In genomic region chr5:107508083-107508482, GRCh38 we compare ENCODE assay signal across 25 cellular contexts.
A peak's percentile ranks its signal among the peaks of the same experiment; 100 is the strongest.
DNase-seq lines count a peak whose midpoint lies in the region; ATAC-seq and TF ChIP-seq lines count a peak whose summit lies in the region.
"Had no signal": no experiment of that assay in that cellular context is flagged by ENCODE, and none has a peak within 500 bp of the region (broad histone marks: within the 10 kb centered on the region; RNA-seq: fewer than 3 reads in every experiment).

No MANE protein-coding gene starts in this region.

- H3K36me3 ChIP-seq in right atrium auricular region = no peaks in the 10 kb centered on the region
- no peaks in the 10 kb centered on the region for H3K36me3 ChIP-seq in HEK293 (ENCODE audit: control insufficient read depth in 2 of 2, insufficient read depth in 1 of 2, low read length in 2 of 2)
- H3K36me3 ChIP-seq in left lung = no peaks in the 10 kb centered on the region
- H3K36me3 ChIP-seq: BLaER1, Peyer's patch had no signal

- CTCF ChIA-PET in HEK293 (lab: Yijun Ruan, JAX) (no interaction called here), WTC11 (lab: Charles Lee) (interaction anchor here (2.6 kb wide), 1 partner anchor 64 kb away, joined by 6 read pairs; no protein-coding TSS in a partner anchor)

- DNase-seq in Right ventricle myocardium superior = no peak
- DNase-seq in right atrium auricular region (ENCODE audit: low spot score) = no peak
- no peak for DNase-seq in WTC11 (ENCODE audit: low spot score)
- no peak for DNase-seq in left lung
- DNase-seq in activated T-cell treated with anti-CD3 and anti-CD28 coated beads, Interleukin-2, amount 50 U/mL, for 4 hours = no peak
- no peak for DNase-seq in nephron progenitor cell
- DNase-seq in DMS114 treated with DMSO at 0.1 percent for 48 hours (lab: John Stamatoyannopoulos, UW; ENCODE audit: unreplicated experiment) = no peak
- DNase-seq: CD4-positive, CD25-positive, alpha-beta regulatory T cell; DMS79 treated with DMSO at 0.1 percent for 48 hours; GF-D8; GOT3; Karpas-422; NCI-H1092; NCI-H1417 treated with DMSO at 0.1 percent for 48 hours; NCI-H1694 treated with DMSO at 0.1 percent for 48 hours; NCI-H2081; NCI-H345; NCI-H524; NCI-H774; Peyer's patch; SK-N-SH; T-helper 17 cell had no signal

- intact Hi-C loops in Right ventricle myocardium superior (cut with DNase I) = no loop called here
- intact Hi-C loops in left lung (cut with DNase I) = no loop called here

- H3K4me1 Mint-ChIP-seq in WTC11 = peaks cover 56% of the 10 kb centered on the region
- H3K4me1 Mint-ChIP-seq in activated T-cell treated with anti-CD3 and anti-CD28 coated beads, Interleukin-2, amount 50 U/mL, for 4 hours (ENCODE audit: low read depth) = no peaks in the 10 kb centered on the region
- H3K4me1 Mint-ChIP-seq in nephron progenitor cell = peaks cover 18% of the 10 kb centered on the region
- H3K4me1 Mint-ChIP-seq: CD4-positive, CD25-positive, alpha-beta regulatory T cell; T-helper 17 cell had no signal

- H3K27ac ChIP-seq in right atrium auricular region = no peak overlapping the region
- H3K27ac ChIP-seq in HEK293 (ENCODE audit: extremely low read depth, low read depth, low read length) = no peak overlapping the region
- H3K27ac ChIP-seq in left lung = no peak overlapping the region
- H3K27ac ChIP-seq: BLaER1, Peyer's patch had no signal

- H3K36me3 Mint-ChIP-seq in WTC11 (no peaks in the 10 kb centered on the region), nephron progenitor cell (ENCODE audit: low read depth) (no peaks in the 10 kb centered on the region)
- no peaks in the 10 kb centered on the region for H3K36me3 Mint-ChIP-seq in activated T-cell treated with anti-CD3 and anti-CD28 coated beads, Interleukin-2, amount 50 U/mL, for 4 hours (ENCODE audit: insufficient read depth)
- H3K36me3 Mint-ChIP-seq: CD4-positive, CD25-positive, alpha-beta regulatory T cell had no signal

- no peak overlapping the region for H3K4me3 ChIP-seq in right atrium auricular region
- H3K4me3 ChIP-seq in HEK293 (ENCODE audit: low read depth, low read length) = no peak overlapping the region
- no peak overlapping the region for H3K4me3 ChIP-seq in left lung
- H3K4me3 ChIP-seq: BLaER1, Peyer's patch had no signal

- H3K4me1 ChIP-seq in right atrium auricular region (no peaks in the 10 kb centered on the region), HEK293 (ENCODE audit: control insufficient read depth, insufficient read depth, low read length) (peaks cover 22% of the 10 kb centered on the region), left lung (no peaks in the 10 kb centered on the region)
- H3K4me1 ChIP-seq: BLaER1 had no signal

- ATAC-seq in Right ventricle myocardium superior (ENCODE audit: poor library complexity) = peak; percentile 67
- ATAC-seq in WTC11 = no peak
- peak; percentile 19 for ATAC-seq in left lung
- ATAC-seq in activated T-cell treated with anti-CD3 and anti-CD28 coated beads, Interleukin-2, amount 50 U/mL, for 4 hours = no peak
- ATAC-seq: HepG2, T-helper 17 cell had no signal

- TF ChIP-seq CTCF in right atrium auricular region (IDR thresholded peaks at IDR 0.05) = no peak
- TF ChIP-seq CTCF in HEK293 (tag by site-specific recombination; IDR thresholded peaks at IDR 0.05) = no peak
- no peak for TF ChIP-seq CTCF in WTC11 (IDR thresholded peaks at IDR 0.05)
- no peak for TF ChIP-seq CTCF in left lung (IDR thresholded peaks at IDR 0.05)
- no peak for TF ChIP-seq CTCF in nephron progenitor cell (IDR thresholded peaks at IDR 0.05)

- H3K9me3 Mint-ChIP-seq in WTC11 (no peaks in the 10 kb centered on the region), nephron progenitor cell (no peaks in the 10 kb centered on the region)
- H3K9me3 Mint-ChIP-seq in activated T-cell treated with anti-CD3 and anti-CD28 coated beads, Interleukin-2, amount 50 U/mL, for 4 hours = no peaks in the 10 kb centered on the region

- H3K27ac Mint-ChIP-seq in WTC11 = peak overlapping the region; percentile 30; the same call in 1 of the 2 replicates
- H3K27ac Mint-ChIP-seq in nephron progenitor cell = no peak overlapping the region
- H3K27ac Mint-ChIP-seq: CD4-positive, CD25-positive, alpha-beta regulatory T cell; T-helper 17 cell had no signal

- no peaks in the 10 kb centered on the region for H3K27me3 Mint-ChIP-seq in WTC11 (ENCODE audit: low read depth)
- peaks cover 4% of the 10 kb centered on the region for H3K27me3 Mint-ChIP-seq in activated T-cell treated with anti-CD3 and anti-CD28 coated beads, Interleukin-2, amount 50 U/mL, for 4 hours (ENCODE audit: low read depth)
- no peaks in the 10 kb centered on the region for H3K27me3 Mint-ChIP-seq in nephron progenitor cell (ENCODE audit: low read depth, poor library complexity)
- H3K27me3 Mint-ChIP-seq: CD4-positive, CD25-positive, alpha-beta regulatory T cell had no signal

- H3K27me3 ChIP-seq in right atrium auricular region = no peaks in the 10 kb centered on the region
- H3K27me3 ChIP-seq in left lung = no peaks in the 10 kb centered on the region
- H3K27me3 ChIP-seq: BLaER1, Peyer's patch had no signal

- POLR2A ChIA-PET in HEK293 (lab: Yijun Ruan, JAX) (no interaction called here), WTC11 (lab: Charles Lee) (no interaction called here)

- H3K4me3 Mint-ChIP-seq in WTC11 (no peak overlapping the region), nephron progenitor cell (no peak overlapping the region)
- H3K4me3 Mint-ChIP-seq in activated T-cell treated with anti-CD3 and anti-CD28 coated beads, Interleukin-2, amount 50 U/mL, for 4 hours = no peak overlapping the region
- H3K4me3 Mint-ChIP-seq: CD4-positive, CD25-positive, alpha-beta regulatory T cell; T-helper 17 cell had no signal

- H3K9me3 ChIP-seq in right atrium auricular region (no peaks in the 10 kb centered on the region), HEK293 (ENCODE audit: control insufficient read depth, insufficient read depth, low read depth, low read length) (no peaks in the 10 kb centered on the region), left lung (no peaks in the 10 kb centered on the region)
- H3K9me3 ChIP-seq: BLaER1, Peyer's patch, SK-N-SH had no signal

TF ChIP-seq in HEK293, 187 proteins besides CTCF, POLR2A, EP300 and RAD21 (continues in another document):
- TF ChIP-seq ZNF629 (tag by site-specific recombination; IDR thresholded peaks at IDR 0.05) (peak; percentile 41; the same call in 1 of the 2 replicates), ZBTB21 (tag by site-specific recombination; IDR thresholded peaks at IDR 0.05) (no peak), OSR2 (tag by site-specific recombination; IDR thresholded peaks at IDR 0.05) (peak; percentile 44; the same call in 1 of the 2 replicates), GLI2 (tag by site-specific recombination; IDR thresholded peaks at IDR 0.05; ENCODE audit: borderline replicate concordance, low read depth) (no peak), ZNF792 (tag by site-specific recombination; IDR thresholded peaks at IDR 0.05) (no peak), ZNF214 (tag by site-specific recombination; IDR thresholded peaks at IDR 0.05; ENCODE audit: borderline replicate concordance) (no peak)
- TF ChIP-seq, protein P1, sequence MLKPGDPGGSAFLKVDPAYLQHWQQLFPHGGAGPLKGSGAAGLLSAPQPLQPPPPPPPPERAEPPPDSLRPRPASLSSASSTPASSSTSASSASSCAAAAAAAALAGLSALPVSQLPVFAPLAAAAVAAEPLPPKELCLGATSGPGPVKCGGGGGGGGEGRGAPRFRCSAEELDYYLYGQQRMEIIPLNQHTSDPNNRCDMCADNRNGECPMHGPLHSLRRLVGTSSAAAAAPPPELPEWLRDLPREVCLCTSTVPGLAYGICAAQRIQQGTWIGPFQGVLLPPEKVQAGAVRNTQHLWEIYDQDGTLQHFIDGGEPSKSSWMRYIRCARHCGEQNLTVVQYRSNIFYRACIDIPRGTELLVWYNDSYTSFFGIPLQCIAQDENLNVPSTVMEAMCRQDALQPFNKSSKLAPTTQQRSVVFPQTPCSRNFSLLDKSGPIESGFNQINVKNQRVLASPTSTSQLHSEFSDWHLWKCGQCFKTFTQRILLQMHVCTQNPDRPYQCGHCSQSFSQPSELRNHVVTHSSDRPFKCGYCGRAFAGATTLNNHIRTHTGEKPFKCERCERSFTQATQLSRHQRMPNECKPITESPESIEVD (tag by site-specific recombination; IDR thresholded peaks at IDR 0.05) = 0 out of 2 replicates have a peak, but pooled peaks have one; percentile 21

TF ChIP-seq in WTC11, 78 proteins besides CTCF, POLR2A, EP300 and RAD21:
- TF ChIP-seq ERG (CRISPR knock-in tag; IDR thresholded peaks at IDR 0.05) = no peak

Comparison
In these comparisons a context has a peak if more than half of its experiments do, and no peak if none do; other contexts are left out.
1. ATAC-seq: peak in Right ventricle myocardium superior (single experiment) and left lung (single experiment); none in WTC11 (single experiment) and activated T-cell treated with anti-CD3 and anti-CD28 coated beads, Interleukin-2, amount 50 U/mL, for 4 hours (0 of 2).